In the genomic region with DNA sequence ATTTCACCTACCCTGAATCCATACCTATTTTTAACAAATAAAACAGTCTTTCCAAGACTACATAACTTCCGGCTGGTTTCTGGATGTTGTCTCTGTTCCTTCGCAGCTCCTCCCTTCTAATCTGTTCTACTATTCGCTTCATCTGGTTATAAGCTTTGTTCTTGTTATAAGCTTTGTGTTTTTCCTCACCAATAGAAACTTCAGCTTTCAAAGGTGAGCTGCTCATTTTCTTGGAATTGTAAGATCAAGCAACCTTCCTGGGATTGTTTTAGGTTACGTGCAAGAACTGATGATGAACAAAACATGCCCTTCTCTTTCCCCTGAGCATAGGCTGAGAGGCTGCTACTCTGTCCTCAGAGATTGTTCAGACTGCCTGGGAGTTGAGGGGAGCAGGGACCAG, we compare ENCODE assay signal across 8 cellular contexts. TPM values are rescaled to one million over a fixed set of nuclear protein-coding genes. Genes with fewer than 3 reads are reported as not detected.
DNase-seq lines count a peak whose midpoint lies in the region; ATAC-seq and TF ChIP-seq lines count a peak whose summit lies in the region.

No MANE protein-coding gene starts in this region.

- H3K27ac ChIP-seq in angular gyrus (ENCODE audit: low read depth, low read length) (peak overlapping the region; percentile 13), liver (ENCODE audit: low read depth in 1 of 2, low read length in 2 of 2) (peak overlapping the region; percentile 63 to 94), thymus (ENCODE audit: low read depth) (peak overlapping the region; percentile 10)

- CTCF ChIA-PET in activated CD8-positive, alpha-beta memory T cell treated with anti-CD3 and anti-CD28 coated beads, Interleukin-2, amount 10 ng/mL, durations not matched to agents 7 days and 5 days (lab: Charles Lee): interaction anchor here (1.2 to 4.4 kb wide), 5 partner anchors 35 to 129 kb away, joined by 5 to 33 read pairs (median 7); a partner anchor contains a TSS

- H3K4me1 ChIP-seq in liver (ENCODE audit: control insufficient read depth in 4 of 4, insufficient read depth in 4 of 4, low read length in 3 of 4): peaks cover 8 to 54% (median 28%) of the 10 kb centered on the region in 4 donors
- H3K4me1 ChIP-seq in thymus (ENCODE audit: control insufficient read depth, insufficient read depth, low read length): peaks cover 13% of the 10 kb centered on the region

- H3K9ac ChIP-seq in liver (ENCODE audit: low read depth in 1 of 2, low read length in 2 of 2): peak overlapping the region; percentile 30 to 69

- ATAC-seq in activated CD8-positive, alpha-beta memory T cell treated with anti-CD3 and anti-CD28 coated beads, Interleukin-2, amount 10 ng/mL, durations not matched to agents 7 days and 5 days: no peak
- ATAC-seq in GM21447 (IDR thresholded peaks at IDR 0.05; ENCODE audit: unreplicated experiment): no peak

- H3K36me3 Mint-ChIP-seq in activated CD8-positive, alpha-beta memory T cell treated with anti-CD3 and anti-CD28 coated beads, Interleukin-2, amount 10 ng/mL, durations not matched to agents 7 days and 5 days: peaks cover 2% of the 10 kb centered on the region

- H3K4me3 Mint-ChIP-seq in activated CD8-positive, alpha-beta memory T cell treated with anti-CD3 and anti-CD28 coated beads, Interleukin-2, amount 10 ng/mL, durations not matched to agents 7 days and 5 days: peak overlapping the region; percentile 79

- H3K27me3 Mint-ChIP-seq in activated CD8-positive, alpha-beta memory T cell treated with anti-CD3 and anti-CD28 coated beads, Interleukin-2, amount 10 ng/mL, durations not matched to agents 7 days and 5 days: peaks cover 9% of the 10 kb centered on the region

- H3K9me3 Mint-ChIP-seq in activated CD8-positive, alpha-beta memory T cell treated with anti-CD3 and anti-CD28 coated beads, Interleukin-2, amount 10 ng/mL, durations not matched to agents 7 days and 5 days (ENCODE audit: low read depth): no peaks in the 10 kb centered on the region

- DNase-seq in activated CD8-positive, alpha-beta memory T cell treated with anti-CD3 and anti-CD28 coated beads, Interleukin-2, amount 10 ng/mL, durations not matched to agents 7 days and 5 days: no peak
- no peak for DNase-seq in activated CD8-positive, alpha-beta memory T cell treated with anti-CD3 and anti-CD28 coated beads, Interleukin-2, amount 50 U/mL, for 48 hours
- DNase-seq in stimulated activated CD4-positive, alpha-beta T cell treated with anti-CD3 and anti-CD28 coated beads, Interleukin-2, amount 100 ng/mL, for 24 hours: no peak
- no peak for DNase-seq in MG63

- no peak for TF ChIP-seq CTCF in liver (IDR thresholded peaks at IDR 0.05; ENCODE audit: low read depth, low read length, missing input control)

- TF ChIP-seq RAD21 in liver (IDR thresholded peaks at IDR 0.05): no peak

- H3K9me3 ChIP-seq in liver (ENCODE audit: control insufficient read depth in 4 of 4, low read length in 3 of 4): no peaks in the 10 kb centered on the region
- no peaks in the 10 kb centered on the region for H3K9me3 ChIP-seq in thymus (ENCODE audit: control insufficient read depth)
- no peaks in the 10 kb centered on the region for H3K9me3 ChIP-seq in MG63

- 47% methylated on average over 4 of the region's 4 CpGs for WGBS in liver
- 89% methylated on average over 4 of the region's 4 CpGs for WGBS in thymus

- peaks cover 58% of the 10 kb centered on the region for H3K4me1 Mint-ChIP-seq in activated CD8-positive, alpha-beta memory T cell treated with anti-CD3 and anti-CD28 coated beads, Interleukin-2, amount 10 ng/mL, durations not matched to agents 7 days and 5 days

- H3K4me3 ChIP-seq in liver (ENCODE audit: low read depth in 1 of 3, low read length in 3 of 3): peak overlapping the region; percentile 81 to 91 (median 85)
- H3K4me3 ChIP-seq in thymus (ENCODE audit: low read length): peak overlapping the region; percentile 10
- no peak overlapping the region for H3K4me3 ChIP-seq in MG63

- H3K36me3 ChIP-seq in liver (ENCODE audit: control insufficient read depth in 4 of 4, insufficient read depth in 3 of 4, low read depth in 1 of 4, low read length in 3 of 4) (no peaks in the 10 kb centered on the region), thymus (ENCODE audit: control insufficient read depth, insufficient read depth) (no peaks in the 10 kb centered on the region), MG63 (no peaks in the 10 kb centered on the region)

- H3K27ac Mint-ChIP-seq in activated CD8-positive, alpha-beta memory T cell treated with anti-CD3 and anti-CD28 coated beads, Interleukin-2, amount 10 ng/mL, durations not matched to agents 7 days and 5 days: peak overlapping the region; percentile 71

- H3K27me3 ChIP-seq in liver (ENCODE audit: control insufficient read depth in 4 of 4, insufficient read depth in 4 of 4, low read length in 3 of 4) (no peaks in the 10 kb centered on the region), thymus (ENCODE audit: control insufficient read depth, insufficient read depth) (no peaks in the 10 kb centered on the region), MG63 (peaks cover 9% of the 10 kb centered on the region)

TF ChIP-seq in liver, 16 proteins besides CTCF, POLR2A, EP300 and RAD21:
- TF ChIP-seq, protein P1, sequence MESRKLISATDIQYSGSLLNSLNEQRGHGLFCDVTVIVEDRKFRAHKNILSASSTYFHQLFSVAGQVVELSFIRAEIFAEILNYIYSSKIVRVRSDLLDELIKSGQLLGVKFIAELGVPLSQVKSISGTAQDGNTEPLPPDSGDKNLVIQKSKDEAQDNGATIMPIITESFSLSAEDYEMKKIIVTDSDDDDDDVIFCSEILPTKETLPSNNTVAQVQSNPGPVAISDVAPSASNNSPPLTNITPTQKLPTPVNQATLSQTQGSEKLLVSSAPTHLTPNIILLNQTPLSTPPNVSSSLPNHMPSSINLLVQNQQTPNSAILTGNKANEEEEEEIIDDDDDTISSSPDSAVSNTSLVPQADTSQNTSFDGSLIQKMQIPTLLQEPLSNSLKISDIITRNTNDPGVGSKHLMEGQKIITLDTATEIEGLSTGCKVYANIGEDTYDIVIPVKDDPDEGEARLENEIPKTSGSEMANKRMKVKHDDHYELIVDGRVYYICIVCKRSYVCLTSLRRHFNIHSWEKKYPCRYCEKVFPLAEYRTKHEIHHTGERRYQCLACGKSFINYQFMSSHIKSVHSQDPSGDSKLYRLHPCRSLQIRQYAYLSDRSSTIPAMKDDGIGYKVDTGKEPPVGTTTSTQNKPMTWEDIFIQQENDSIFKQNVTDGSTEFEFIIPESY (IDR thresholded peaks at IDR 0.05): no peak
- TF ChIP-seq, protein P2, sequence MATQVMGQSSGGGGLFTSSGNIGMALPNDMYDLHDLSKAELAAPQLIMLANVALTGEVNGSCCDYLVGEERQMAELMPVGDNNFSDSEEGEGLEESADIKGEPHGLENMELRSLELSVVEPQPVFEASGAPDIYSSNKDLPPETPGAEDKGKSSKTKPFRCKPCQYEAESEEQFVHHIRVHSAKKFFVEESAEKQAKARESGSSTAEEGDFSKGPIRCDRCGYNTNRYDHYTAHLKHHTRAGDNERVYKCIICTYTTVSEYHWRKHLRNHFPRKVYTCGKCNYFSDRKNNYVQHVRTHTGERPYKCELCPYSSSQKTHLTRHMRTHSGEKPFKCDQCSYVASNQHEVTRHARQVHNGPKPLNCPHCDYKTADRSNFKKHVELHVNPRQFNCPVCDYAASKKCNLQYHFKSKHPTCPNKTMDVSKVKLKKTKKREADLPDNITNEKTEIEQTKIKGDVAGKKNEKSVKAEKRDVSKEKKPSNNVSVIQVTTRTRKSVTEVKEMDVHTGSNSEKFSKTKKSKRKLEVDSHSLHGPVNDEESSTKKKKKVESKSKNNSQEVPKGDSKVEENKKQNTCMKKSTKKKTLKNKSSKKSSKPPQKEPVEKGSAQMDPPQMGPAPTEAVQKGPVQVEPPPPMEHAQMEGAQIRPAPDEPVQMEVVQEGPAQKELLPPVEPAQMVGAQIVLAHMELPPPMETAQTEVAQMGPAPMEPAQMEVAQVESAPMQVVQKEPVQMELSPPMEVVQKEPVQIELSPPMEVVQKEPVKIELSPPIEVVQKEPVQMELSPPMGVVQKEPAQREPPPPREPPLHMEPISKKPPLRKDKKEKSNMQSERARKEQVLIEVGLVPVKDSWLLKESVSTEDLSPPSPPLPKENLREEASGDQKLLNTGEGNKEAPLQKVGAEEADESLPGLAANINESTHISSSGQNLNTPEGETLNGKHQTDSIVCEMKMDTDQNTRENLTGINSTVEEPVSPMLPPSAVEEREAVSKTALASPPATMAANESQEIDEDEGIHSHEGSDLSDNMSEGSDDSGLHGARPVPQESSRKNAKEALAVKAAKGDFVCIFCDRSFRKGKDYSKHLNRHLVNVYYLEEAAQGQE (IDR thresholded peaks at IDR 0.05): no peak
- TF ChIP-seq HNF4A (conservative IDR thresholded peaks at IDR 0.05) (no peak), RXRA (IDR thresholded peaks at IDR 0.05) (no peak), JUND (IDR thresholded peaks at IDR 0.05) (no peak), HNF4G (IDR thresholded peaks at IDR 0.05) (no peak), FOXA1 (IDR thresholded peaks at IDR 0.05) (no peak)
- TF ChIP-seq, protein P3, sequence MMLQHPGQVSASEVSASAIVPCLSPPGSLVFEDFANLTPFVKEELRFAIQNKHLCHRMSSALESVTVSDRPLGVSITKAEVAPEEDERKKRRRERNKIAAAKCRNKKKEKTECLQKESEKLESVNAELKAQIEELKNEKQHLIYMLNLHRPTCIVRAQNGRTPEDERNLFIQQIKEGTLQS (IDR thresholded peaks at IDR 0.05): no peak

RNA-seq across cellular contexts. Expression of a gene that starts 2.1 kb away (rescaled TPM):
- 10 to 100 TPM; 10.6 to 11.6 TPM for total RNA-seq in activated CD8-positive, alpha-beta memory T cell treated with anti-CD3 and anti-CD28 coated beads, Interleukin-2, amount 10 ng/mL, durations not matched to agents 7 days and 5 days
- 10 to 100 TPM in 1 of 2 donors, 1 to 10 TPM in 1; 7.4 to 16.8 TPM for total RNA-seq in liver
- polyA plus RNA-seq in liver (1 to 10 TPM; 2.6 TPM), thymus (8.1 TPM)
- 0.72 and 1.3 TPM in 2 replicates for total RNA-seq in MG63 (2014; rRNA removed; shearing (Covaris generic); ENCODE audit: low replicate concordance)

Comparison
In these comparisons a context has a peak if more than half of its experiments do, and no peak if none do; other contexts are left out.
1. H3K27ac ChIP-seq: peak in every context shown above with its lines; median percentile 78 in liver; 13 in angular gyrus; 10 in thymus.